Comparison of ENCODE assay signal across 12 cellular contexts in the genomic region with DNA sequence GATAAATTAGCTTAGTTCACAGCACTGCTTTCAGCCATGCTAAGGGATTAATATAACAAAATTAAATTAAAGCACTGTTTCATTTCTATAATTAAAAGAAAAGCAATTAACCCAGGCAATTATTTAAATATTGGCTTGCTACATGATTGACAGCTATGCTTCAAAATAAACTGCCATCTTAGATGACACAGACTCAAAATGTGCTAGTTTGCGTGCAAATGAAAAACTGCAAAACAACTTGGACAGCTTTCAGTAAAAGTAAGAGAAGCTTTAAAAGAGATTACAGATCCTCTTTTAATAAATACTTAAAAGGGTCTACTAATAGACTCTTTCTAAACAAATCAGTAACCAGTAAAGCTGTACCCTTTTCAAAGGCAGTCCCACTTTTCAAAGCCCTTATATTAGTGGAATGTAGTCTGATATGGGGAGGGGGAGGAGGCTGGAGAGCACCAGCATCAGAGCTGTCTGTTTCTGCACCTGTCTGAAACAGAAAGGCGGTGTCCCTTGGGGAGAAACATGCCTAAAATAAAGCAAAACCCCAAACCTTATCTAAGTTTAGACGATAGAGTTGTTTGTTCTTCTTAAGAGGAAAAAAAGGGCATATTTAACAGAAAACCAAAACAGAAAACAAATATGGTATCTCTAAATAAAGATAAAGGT. TPM values are rescaled to one million over a fixed set of nuclear protein-coding genes. Genes with fewer than 3 reads are reported as not detected.
DNase-seq lines count a peak whose midpoint lies in the region; ATAC-seq and TF ChIP-seq lines count a peak whose summit lies in the region.
"Had no signal": no experiment of that assay in that cellular context is flagged by ENCODE, and none has a peak within 500 bp of the region (broad histone marks: within the 10 kb centered on the region; RNA-seq: fewer than 3 reads in every experiment).

No MANE protein-coding gene starts in this region.

- peak overlapping the region; percentile 60 for H3K4me2 ChIP-seq in MM.1S (ENCODE audit: low read depth, low read length)
- H3K4me2 ChIP-seq: hepatocyte had no signal

- no peaks in the 10 kb centered on the region for H3K36me3 Mint-ChIP-seq in WTC11
- H3K36me3 Mint-ChIP-seq in activated naive CD4-positive, alpha-beta T cell treated with anti-CD3 and anti-CD28 coated beads, Interleukin-2, amount 50 U/mL, for 72 hours: no peaks in the 10 kb centered on the region

- H3K27ac Mint-ChIP-seq in WTC11: no peak overlapping the region
- H3K27ac Mint-ChIP-seq in activated naive CD4-positive, alpha-beta T cell treated with anti-CD3 and anti-CD28 coated beads, Interleukin-2, amount 50 U/mL, for 72 hours: no peak overlapping the region
- H3K27ac Mint-ChIP-seq: activated naive CD8-positive, alpha-beta T cell treated with anti-CD3 and anti-CD28 coated beads, Interleukin-2, amount 10 ng/mL, durations not matched to agents 7 days and 5 days had no signal

- ATAC-seq in GM19455 (IDR thresholded peaks at IDR 0.05; ENCODE audit: unreplicated experiment): peak; percentile 81
- ATAC-seq in HG02943 (IDR thresholded peaks at IDR 0.05; ENCODE audit: low read depth, unreplicated experiment): peak; percentile 90
- no peak for ATAC-seq in omental fat pad (ENCODE audit: low FRiP score)
- ATAC-seq in WTC11: no peak
- no peak for ATAC-seq in activated naive CD4-positive, alpha-beta T cell treated with anti-CD3 and anti-CD28 coated beads, Interleukin-2, amount 50 U/mL, for 72 hours
- ATAC-seq: PC-3 had no signal

- no peaks in the 10 kb centered on the region for H3K9me2 ChIP-seq in MM.1S (replicated peaks; ENCODE audit: insufficient read depth, low read length)

- H4K20me1 ChIP-seq in MM.1S (ENCODE audit: insufficient read depth, low read length): no peaks in the 10 kb centered on the region

- no peaks in the 10 kb centered on the region for H3K9me3 ChIP-seq in MM.1S (replicated peaks; ENCODE audit: insufficient read depth, low read length)

- peaks cover 91% of the 10 kb centered on the region for H3K79me2 ChIP-seq in MM.1S (ENCODE audit: low read length)

- CTCF ChIA-PET in WTC11 (lab: Charles Lee): interaction anchor here (1.6 to 2.2 kb wide), 2 partner anchors 63 to 65 kb away, joined by 5 to 9 read pairs; no protein-coding TSS in a partner anchor

- peak overlapping the region; percentile 88 for H3K27ac ChIP-seq in MM.1S (ENCODE audit: low read length)
- H3K27ac ChIP-seq: C4-2B, hepatocyte had no signal

- in situ Hi-C loops in GM13977 (cut with MboI; ENCODE audit: low pct_unique_long_range_greater_than_20kb, low sequenced_read_pairs, unreplicated experiment): no loop called here

- POLR2A ChIA-PET in WTC11 (lab: Charles Lee): no interaction called here

- no peaks in the 10 kb centered on the region for H3K9me3 Mint-ChIP-seq in WTC11
- H3K9me3 Mint-ChIP-seq in activated naive CD4-positive, alpha-beta T cell treated with anti-CD3 and anti-CD28 coated beads, Interleukin-2, amount 50 U/mL, for 72 hours: no peaks in the 10 kb centered on the region
- H3K9me3 Mint-ChIP-seq: activated naive CD8-positive, alpha-beta T cell treated with anti-CD3 and anti-CD28 coated beads, Interleukin-2, amount 10 ng/mL, durations not matched to agents 7 days and 5 days had no signal

- H3K4me1 Mint-ChIP-seq in WTC11: peaks cover 24% of the 10 kb centered on the region

- no peaks in the 10 kb centered on the region for H3K27me3 Mint-ChIP-seq in WTC11 (ENCODE audit: low read depth)
- H3K27me3 Mint-ChIP-seq: activated naive CD8-positive, alpha-beta T cell treated with anti-CD3 and anti-CD28 coated beads, Interleukin-2, amount 10 ng/mL, durations not matched to agents 7 days and 5 days had no signal

- H2AFZ ChIP-seq in MM.1S (ENCODE audit: low read length): no peak overlapping the region
- H2AFZ ChIP-seq: hepatocyte had no signal

- peaks cover 78% of the 10 kb centered on the region for H3K4me1 ChIP-seq in MM.1S (ENCODE audit: low read length)

- DNase-seq in GM13977 (ENCODE audit: low spot score) (peak; percentile 28), MM.1S (peak; percentile 80), omental fat pad (ENCODE audit: low spot score) (no peak), NCI-H1417 (lab: John Stamatoyannopoulos, UW) (no peak), WTC11 (ENCODE audit: low spot score) (no peak)
- no peak for DNase-seq in activated naive CD4-positive, alpha-beta T cell treated with anti-CD3 and anti-CD28 coated beads, Interleukin-2, amount 50 U/mL, for 72 hours (ENCODE audit: low spot score in 2 of 2)
- DNase-seq: activated naive CD8-positive, alpha-beta T cell treated with anti-CD3 and anti-CD28 coated beads, Interleukin-2, amount 10 ng/mL, durations not matched to agents 7 days and 5 days; PC-3 had no signal

- H3K27me3 ChIP-seq in MM.1S (replicated peaks; ENCODE audit: insufficient read depth, low read length): no peaks in the 10 kb centered on the region
- H3K27me3 ChIP-seq: hepatocyte had no signal

- TF ChIP-seq CTCF in GM13977 (IDR thresholded peaks at IDR 0.05; ENCODE audit: extremely low read depth, insufficient read depth, missing control alignments) (no peak), MM.1S (IDR thresholded peaks at IDR 0.05; ENCODE audit: low read length) (no peak), omental fat pad (IDR thresholded peaks at IDR 0.05) (no peak), WTC11 (IDR thresholded peaks at IDR 0.05) (no peak)

- H3K4me3 ChIP-seq in MM.1S (ENCODE audit: low read length): peak overlapping the region; percentile 33
- H3K4me3 ChIP-seq: hepatocyte had no signal

- H3K4me3 Mint-ChIP-seq in WTC11: no peak overlapping the region
- H3K4me3 Mint-ChIP-seq: activated naive CD8-positive, alpha-beta T cell treated with anti-CD3 and anti-CD28 coated beads, Interleukin-2, amount 10 ng/mL, durations not matched to agents 7 days and 5 days had no signal

- peaks cover 65% of the 10 kb centered on the region for H3F3A ChIP-seq in MM.1S (ENCODE audit: insufficient read depth, low read length)

- H3K36me3 ChIP-seq in MM.1S (replicated peaks; ENCODE audit: insufficient read depth, low read length): no peaks in the 10 kb centered on the region

- H3K9ac ChIP-seq in MM.1S (ENCODE audit: low read length): peak overlapping the region; percentile 51

TF ChIP-seq in WTC11, 78 proteins besides CTCF, POLR2A, EP300 and RAD21 (continues in another document):
- TF ChIP-seq, protein P1, sequence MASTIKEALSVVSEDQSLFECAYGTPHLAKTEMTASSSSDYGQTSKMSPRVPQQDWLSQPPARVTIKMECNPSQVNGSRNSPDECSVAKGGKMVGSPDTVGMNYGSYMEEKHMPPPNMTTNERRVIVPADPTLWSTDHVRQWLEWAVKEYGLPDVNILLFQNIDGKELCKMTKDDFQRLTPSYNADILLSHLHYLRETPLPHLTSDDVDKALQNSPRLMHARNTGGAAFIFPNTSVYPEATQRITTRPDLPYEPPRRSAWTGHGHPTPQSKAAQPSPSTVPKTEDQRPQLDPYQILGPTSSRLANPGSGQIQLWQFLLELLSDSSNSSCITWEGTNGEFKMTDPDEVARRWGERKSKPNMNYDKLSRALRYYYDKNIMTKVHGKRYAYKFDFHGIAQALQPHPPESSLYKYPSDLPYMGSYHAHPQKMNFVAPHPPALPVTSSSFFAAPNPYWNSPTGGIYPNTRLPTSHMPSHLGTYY (CRISPR knock-in tag; IDR thresholded peaks at IDR 0.05): no peak
- no peak for TF ChIP-seq JAZF1 (CRISPR knock-in tag; IDR thresholded peaks at IDR 0.05)
- no peak for TF ChIP-seq ZMAT4 (CRISPR knock-in tag; IDR thresholded peaks at IDR 0.05)
- no peak for TF ChIP-seq ZNF121 (CRISPR knock-in tag; IDR thresholded peaks at IDR 0.05)
- TF ChIP-seq SMAD4 (CRISPR knock-in tag; IDR thresholded peaks at IDR 0.05): no peak
- TF ChIP-seq CBFB (CRISPR knock-in tag; IDR thresholded peaks at IDR 0.05; ENCODE audit: low read depth): no peak
- TF ChIP-seq ZSCAN18 (CRISPR knock-in tag; IDR thresholded peaks at IDR 0.05): no peak
- no peak for TF ChIP-seq NR1H2 (CRISPR knock-in tag; IDR thresholded peaks at IDR 0.05)
- no peak for TF ChIP-seq E2F4 (CRISPR knock-in tag; IDR thresholded peaks at IDR 0.05; ENCODE audit: borderline replicate concordance, low read depth)
- TF ChIP-seq FOXJ3 (CRISPR knock-in tag; IDR thresholded peaks at IDR 0.05; ENCODE audit: borderline replicate concordance): no peak

RNA-seq across cellular contexts. Expression of gene EIF2AK3, which starts 20.8 kb away (rescaled TPM):
- total RNA-seq in omental fat pad (10 to 100 TPM; 15.9 to 41.6 (median 21.5) TPM), WTC11 (2021) (14.6 to 20.8 TPM (median 16.3 TPM) in 3 replicates)
- 10 to 100 TPM; 15.0 to 16.1 TPM for total RNA-seq in activated naive CD4-positive, alpha-beta T cell treated with anti-CD3 and anti-CD28 coated beads, Interleukin-2, amount 50 U/mL, for 72 hours

Comparison
In these comparisons a context has a peak if more than half of its experiments do, and no peak if none do; other contexts are left out.
1. DNase-seq: peak in GM13977 (single experiment) and MM.1S (single experiment); none in omental fat pad (single experiment), NCI-H1417 (0 of 3), WTC11 (single experiment) and activated naive CD4-positive, alpha-beta T cell treated with anti-CD3 and anti-CD28 coated beads, Interleukin-2, amount 50 U/mL, for 72 hours (0 of 2).
2. ATAC-seq: peak in GM19455 (single experiment) and HG02943 (single experiment); none in omental fat pad (single experiment), WTC11 (single experiment) and activated naive CD4-positive, alpha-beta T cell treated with anti-CD3 and anti-CD28 coated beads, Interleukin-2, amount 50 U/mL, for 72 hours (0 of 2).